8 cellular contexts compared by ENCODE assay signal in genomic region chr1:65230741-65231439, GRCh38.
DNase-seq lines count a peak whose midpoint lies in the region; ATAC-seq and TF ChIP-seq lines count a peak whose summit lies in the region.

No MANE protein-coding gene starts in this region.

- peaks cover 16% of the 10 kb centered on the region for H3K36me3 Mint-ChIP-seq in activated CD8-positive, alpha-beta T cell treated with anti-CD3 and anti-CD28 coated beads, Interleukin-2, amount 10 ng/mL, durations not matched to agents 7 days and 5 days (ENCODE audit: low read depth)
- H3K36me3 Mint-ChIP-seq in immature natural killer cell = no peaks in the 10 kb centered on the region

- peak overlapping the region; percentile 44 for H3K27ac Mint-ChIP-seq in activated CD8-positive, alpha-beta T cell treated with anti-CD3 and anti-CD28 coated beads, Interleukin-2, amount 10 ng/mL, durations not matched to agents 7 days and 5 days
- H3K27ac Mint-ChIP-seq in immature natural killer cell = no peak overlapping the region

- H3K9me3 Mint-ChIP-seq in activated CD8-positive, alpha-beta T cell treated with anti-CD3 and anti-CD28 coated beads, Interleukin-2, amount 10 ng/mL, durations not matched to agents 7 days and 5 days (ENCODE audit: insufficient read depth) = peaks cover under 1% of the 10 kb centered on the region
- H3K9me3 Mint-ChIP-seq in immature natural killer cell = peaks cover 0 to 3% (median 0%) of the 10 kb centered on the region in 6 donors

- H3K4me1 Mint-ChIP-seq in activated CD8-positive, alpha-beta T cell treated with anti-CD3 and anti-CD28 coated beads, Interleukin-2, amount 10 ng/mL, durations not matched to agents 7 days and 5 days (ENCODE audit: low read depth) = peaks cover 22% of the 10 kb centered on the region
- no peaks in the 10 kb centered on the region for H3K4me1 Mint-ChIP-seq in immature natural killer cell

- CTCF ChIA-PET in activated CD8-positive, alpha-beta T cell treated with anti-CD3 and anti-CD28 coated beads, Interleukin-2, amount 10 ng/mL, durations not matched to agents 7 days and 5 days (lab: Charles Lee) = interaction anchor here (0.8 to 1.9 kb wide), 11 partner anchors 11 to 460 kb away, joined by 3 to 14 read pairs (median 4); no protein-coding TSS in a partner anchor

- no peak overlapping the region for H3K4me3 Mint-ChIP-seq in activated CD8-positive, alpha-beta T cell treated with anti-CD3 and anti-CD28 coated beads, Interleukin-2, amount 10 ng/mL, durations not matched to agents 7 days and 5 days
- no peak overlapping the region for H3K4me3 Mint-ChIP-seq in immature natural killer cell

- TF ChIP-seq CTCF in GM12873 (IDR thresholded peaks at IDR 0.05; ENCODE audit: insufficient read depth, low read depth, low read length, missing control alignments) = peak; percentile 15

- POLR2A ChIA-PET in activated CD8-positive, alpha-beta T cell treated with anti-CD3 and anti-CD28 coated beads, Interleukin-2, amount 10 ng/mL, durations not matched to agents 7 days and 5 days (lab: Charles Lee) = no interaction called here

- ATAC-seq in GM19468 (IDR thresholded peaks at IDR 0.05; ENCODE audit: extremely low read depth, unreplicated experiment) (peak; percentile 50), HG03280 (IDR thresholded peaks at IDR 0.05; ENCODE audit: unreplicated experiment) (peak; percentile 82)
- ATAC-seq in activated CD8-positive, alpha-beta T cell treated with anti-CD3 and anti-CD28 coated beads, Interleukin-2, amount 10 ng/mL, durations not matched to agents 7 days and 5 days = no peak

- no peaks in the 10 kb centered on the region for H3K27me3 Mint-ChIP-seq in activated CD8-positive, alpha-beta T cell treated with anti-CD3 and anti-CD28 coated beads, Interleukin-2, amount 10 ng/mL, durations not matched to agents 7 days and 5 days (ENCODE audit: low read depth)
- peaks cover 2 to 7% (median 2%) of the 10 kb centered on the region in 3 donors for H3K27me3 Mint-ChIP-seq in immature natural killer cell (ENCODE audit: low read depth in 3 of 3)

- DNase-seq in activated CD8-positive, alpha-beta T cell treated with anti-CD3 and anti-CD28 coated beads, Interleukin-2, amount 10 ng/mL, durations not matched to agents 7 days and 5 days = no peak
- no peak for DNase-seq in SIG-M5 treated with dmso at 0.1 percent for 504 hours (lab: John Stamatoyannopoulos, UW; ENCODE audit: unreplicated experiment)
- DNase-seq in NCI-H526 treated with DMSO at 0.1 percent for 48 hours (lab: John Stamatoyannopoulos, UW) = no peak
- DNase-seq in immature natural killer cell = no peak
- no peak for DNase-seq in medulla oblongata (ENCODE audit: extremely low spot score)
